ENCODE assay signal across 1 cellular context in genomic region chr1:85149805-85150204, GRCh38.
TF ChIP-seq lines count a peak whose summit lies in the region.

No MANE protein-coding gene starts in this region.

TF ChIP-seq in K562, 482 proteins besides CTCF, POLR2A, EP300 and RAD21 (continued from another document):
- TF ChIP-seq, protein P1, sequence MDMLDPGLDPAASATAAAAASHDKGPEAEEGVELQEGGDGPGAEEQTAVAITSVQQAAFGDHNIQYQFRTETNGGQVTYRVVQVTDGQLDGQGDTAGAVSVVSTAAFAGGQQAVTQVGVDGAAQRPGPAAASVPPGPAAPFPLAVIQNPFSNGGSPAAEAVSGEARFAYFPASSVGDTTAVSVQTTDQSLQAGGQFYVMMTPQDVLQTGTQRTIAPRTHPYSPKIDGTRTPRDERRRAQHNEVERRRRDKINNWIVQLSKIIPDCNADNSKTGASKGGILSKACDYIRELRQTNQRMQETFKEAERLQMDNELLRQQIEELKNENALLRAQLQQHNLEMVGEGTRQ (CRISPR knock-in tag; IDR thresholded peaks at IDR 0.05): 0 out of 2 replicates have a peak, but pooled peaks have one; percentile 27
- no peak for TF ChIP-seq CHCHD3 (CRISPR knock-in tag; IDR thresholded peaks at IDR 0.05)
- no peak for TF ChIP-seq POLR2AphosphoS2 (IDR thresholded peaks at IDR 0.05; ENCODE audit: low read length)
- no peak for TF ChIP-seq ZNF124 (CRISPR knock-in tag; IDR thresholded peaks at IDR 0.05)
- TF ChIP-seq CBFB (CRISPR knock-in tag; IDR thresholded peaks at IDR 0.05): no peak
